ENCODE assay signal across 11 cellular contexts in genomic region chr14:75543258-75543657, GRCh38. TPM values are rescaled to one million over a fixed set of nuclear protein-coding genes. Genes with fewer than 3 reads are reported as not detected.
DNase-seq lines count a peak whose midpoint lies in the region; ATAC-seq lines count a peak whose summit lies in the region.
"Had no signal": no experiment of that assay in that cellular context is flagged by ENCODE, and none has a peak within 500 bp of the region (broad histone marks: within the 10 kb centered on the region; RNA-seq: fewer than 3 reads in every experiment).

No MANE protein-coding gene starts in this region.

- H3K36me3 ChIP-seq in effector memory CD4-positive, alpha-beta T cell (ENCODE audit: control insufficient read depth, insufficient read depth, low read length), result peaks cover 8% of the 10 kb centered on the region

- H3K9me3 Mint-ChIP-seq in T-helper 1 cell treated with Interleukin-12 subunit alpha and Interleukin-12 subunit beta and Interleukin-4 antibody, amounts not matched to agents 30 μg/mL and 1 μg/mL, for 36 hours, result no peaks in the 10 kb centered on the region
- H3K9me3 Mint-ChIP-seq in IgD-negative memory B cell, result no peaks in the 10 kb centered on the region
- no peaks in the 10 kb centered on the region for H3K9me3 Mint-ChIP-seq in stimulated activated effector memory CD8-positive, alpha-beta T cell treated with anti-CD3 and anti-CD28 coated beads, Interleukin-12 subunit alpha, Interleukin-12 subunit beta, amount 100 ng/mL, for 72 hours

- no peak overlapping the region for H3K4me3 ChIP-seq in effector memory CD4-positive, alpha-beta T cell (ENCODE audit: insufficient read depth, low read depth, low read length, poor library complexity, severe bottlenecking)

- peak; percentile 9 for ATAC-seq in stimulated activated effector memory CD8-positive, alpha-beta T cell treated with anti-CD3 and anti-CD28 coated beads, Interleukin-12 subunit alpha, Interleukin-12 subunit beta, amount 100 ng/mL, for 72 hours
- no peak for ATAC-seq in GM21529 (IDR thresholded peaks at IDR 0.05; ENCODE audit: unreplicated experiment)

- peaks cover 51% of the 10 kb centered on the region for H3K4me1 ChIP-seq in effector memory CD4-positive, alpha-beta T cell (ENCODE audit: control insufficient read depth, insufficient read depth, low read length, poor library complexity, severe bottlenecking)

- no peaks in the 10 kb centered on the region for H3K27me3 ChIP-seq in effector memory CD4-positive, alpha-beta T cell (replicated peaks; ENCODE audit: control insufficient read depth, insufficient read depth, low read length, poor library complexity, severe bottlenecking)

- peaks cover 65% of the 10 kb centered on the region for H3K4me1 Mint-ChIP-seq in T-helper 1 cell treated with Interleukin-12 subunit alpha and Interleukin-12 subunit beta and Interleukin-4 antibody, amounts not matched to agents 30 μg/mL and 1 μg/mL, for 36 hours (ENCODE audit: low read depth)
- H3K4me1 Mint-ChIP-seq in IgD-negative memory B cell, result peaks cover 35 to 45% (median 43%) of the 10 kb centered on the region in 3 donors
- H3K4me1 Mint-ChIP-seq in stimulated activated effector memory CD8-positive, alpha-beta T cell treated with anti-CD3 and anti-CD28 coated beads, Interleukin-12 subunit alpha, Interleukin-12 subunit beta, amount 100 ng/mL, for 72 hours, result peaks cover 76% of the 10 kb centered on the region

- peak overlapping the region; percentile 71 for H3K4me3 Mint-ChIP-seq in T-helper 1 cell treated with Interleukin-12 subunit alpha and Interleukin-12 subunit beta and Interleukin-4 antibody, amounts not matched to agents 30 μg/mL and 1 μg/mL, for 36 hours
- H3K4me3 Mint-ChIP-seq in IgD-negative memory B cell, result peak overlapping the region; percentile 60 to 91 (median 78)
- H3K4me3 Mint-ChIP-seq in stimulated activated effector memory CD8-positive, alpha-beta T cell treated with anti-CD3 and anti-CD28 coated beads, Interleukin-12 subunit alpha, Interleukin-12 subunit beta, amount 100 ng/mL, for 72 hours, result peak overlapping the region; percentile 79

- DNase-seq in T-helper 1 cell (no peak), HuH-7.5 (ENCODE audit: low spot score) (no peak), DMS153 (lab: John Stamatoyannopoulos, UW) (no peak)
- DNase-seq in effector memory CD4-positive, alpha-beta T cell, result no peak
- no peak for DNase-seq in stimulated activated effector memory CD8-positive, alpha-beta T cell treated with anti-CD3 and anti-CD28 coated beads, Interleukin-12 subunit alpha, Interleukin-12 subunit beta, amount 100 ng/mL, for 72 hours (ENCODE audit: low spot score in 2 of 2)
- DNase-seq: kidney glomerular epithelial cell had no signal

- H3K36me3 Mint-ChIP-seq in T-helper 1 cell treated with Interleukin-12 subunit alpha and Interleukin-12 subunit beta and Interleukin-4 antibody, amounts not matched to agents 30 μg/mL and 1 μg/mL, for 36 hours (ENCODE audit: low read depth), result peaks cover 42% of the 10 kb centered on the region
- no peaks in the 10 kb centered on the region for H3K36me3 Mint-ChIP-seq in IgD-negative memory B cell
- H3K36me3 Mint-ChIP-seq in stimulated activated effector memory CD8-positive, alpha-beta T cell treated with anti-CD3 and anti-CD28 coated beads, Interleukin-12 subunit alpha, Interleukin-12 subunit beta, amount 100 ng/mL, for 72 hours, result peaks cover 100% of the 10 kb centered on the region

- peak overlapping the region; percentile 98 for H3K27ac Mint-ChIP-seq in T-helper 1 cell treated with Interleukin-12 subunit alpha and Interleukin-12 subunit beta and Interleukin-4 antibody, amounts not matched to agents 30 μg/mL and 1 μg/mL, for 36 hours
- peak overlapping the region; percentile 83 to 96 (median 91) for H3K27ac Mint-ChIP-seq in IgD-negative memory B cell
- H3K27ac Mint-ChIP-seq in stimulated activated effector memory CD8-positive, alpha-beta T cell treated with anti-CD3 and anti-CD28 coated beads, Interleukin-12 subunit alpha, Interleukin-12 subunit beta, amount 100 ng/mL, for 72 hours, result peak overlapping the region; percentile 97

- H3K9me3 ChIP-seq in effector memory CD4-positive, alpha-beta T cell (ENCODE audit: control insufficient read depth, low read length), result no peaks in the 10 kb centered on the region

- peak overlapping the region; percentile 90 for H3K27ac ChIP-seq in effector memory CD4-positive, alpha-beta T cell (ENCODE audit: insufficient read depth, low read length, poor library complexity, severe bottlenecking)
- H3K27ac ChIP-seq: 22Rv1, epithelial cell of prostate had no signal

- no peaks in the 10 kb centered on the region for H3K27me3 Mint-ChIP-seq in T-helper 1 cell treated with Interleukin-12 subunit alpha and Interleukin-12 subunit beta and Interleukin-4 antibody, amounts not matched to agents 30 μg/mL and 1 μg/mL, for 36 hours (ENCODE audit: low read depth)
- H3K27me3 Mint-ChIP-seq in IgD-negative memory B cell, result no peaks in the 10 kb centered on the region

RNA-seq across cellular contexts. Expression of gene BATF, which starts 21.0 kb away (rescaled TPM):
- polyA plus RNA-seq in IgD-negative memory B cell, result 21.9 TPM

RNA-seq across cellular contexts. Expression of gene FLVCR2, which starts 35.2 kb away (rescaled TPM):
- 0.29 TPM for polyA plus RNA-seq in IgD-negative memory B cell
